In the genomic region with DNA sequence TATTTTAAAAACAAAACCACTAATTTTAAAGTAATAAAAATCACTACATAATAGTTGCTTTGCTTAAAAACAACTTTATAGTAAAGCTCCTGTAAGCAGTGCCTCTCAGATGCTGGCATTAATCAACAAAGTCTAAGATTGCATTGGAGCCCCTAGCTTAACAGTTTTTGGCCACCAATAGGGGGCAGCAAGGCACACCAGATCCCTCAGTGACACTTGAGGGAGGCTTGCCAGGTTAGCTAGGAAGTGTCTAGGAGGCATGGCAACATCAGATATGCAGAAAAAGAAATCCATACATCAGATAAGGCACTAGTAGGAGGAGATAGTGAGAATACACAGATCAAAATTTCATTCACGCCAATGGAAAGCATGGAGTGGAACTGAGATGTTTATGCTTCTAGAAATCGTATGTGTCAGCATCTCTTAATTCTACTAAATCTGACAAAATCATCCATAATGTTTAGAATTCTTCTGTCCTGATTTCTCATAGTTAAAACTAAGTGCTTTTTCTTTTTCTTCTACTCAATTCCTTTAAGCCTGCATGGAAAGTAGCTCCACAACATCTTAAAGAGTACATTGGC, we compare ENCODE assay signal across 8 cellular contexts.
DNase-seq lines count a peak whose midpoint lies in the region; ATAC-seq, FAIRE-seq and TF ChIP-seq lines count a peak whose summit lies in the region.

No MANE protein-coding gene starts in this region.

- ATAC-seq in GM18519 (IDR thresholded peaks at IDR 0.05; ENCODE audit: low FRiP score, unreplicated experiment) (peak; percentile 98), HG03060 (IDR thresholded peaks at IDR 0.05; ENCODE audit: low read depth, unreplicated experiment) (peak; percentile 86)

- dilution Hi-C loops in keratinocyte (cut with MboI; ENCODE audit: extremely low pct_ligation_motif_present, low sequenced_read_pairs) = no loop called here

- H3K4me1 ChIP-seq in keratinocyte (ENCODE audit: control insufficient read depth, extremely low read depth, insufficient read depth, low read length) = no peaks in the 10 kb centered on the region

- H3K9ac ChIP-seq in keratinocyte (ENCODE audit: control insufficient read depth, extremely low read depth, insufficient read depth, low read length) = no peak overlapping the region

- H3K79me2 ChIP-seq in keratinocyte (ENCODE audit: control insufficient read depth, insufficient read depth, low read length) = no peaks in the 10 kb centered on the region

- no peaks in the 10 kb centered on the region for H3K9me3 ChIP-seq in keratinocyte (ENCODE audit: control insufficient read depth, low read depth, low read length)

- FAIRE-seq in keratinocyte (lab: Jason Lieb, UNC) = peak; percentile 61

- no peak overlapping the region for H3K27ac ChIP-seq in keratinocyte (ENCODE audit: control insufficient read depth, insufficient read depth, low read length)

- H3K9me1 ChIP-seq in keratinocyte (ENCODE audit: control insufficient read depth, extremely low read depth, insufficient read depth, low read length) = no peaks in the 10 kb centered on the region

- no peak overlapping the region for H2AFZ ChIP-seq in keratinocyte (ENCODE audit: control insufficient read depth, low read length)

- DNase-seq in AG08395 (ENCODE audit: low spot score) = peak; percentile 72
- DNase-seq in NCI-H2107 treated with DMSO at 0.1 percent for 48 hours (lab: John Stamatoyannopoulos, UW; ENCODE audit: unreplicated experiment) = peak; percentile 46
- peak; percentile 56 for DNase-seq in UCSD-AML1 (lab: John Stamatoyannopoulos, UW; ENCODE audit: unreplicated experiment)
- peak; percentile 38 to 77 for DNase-seq in T47D (ENCODE audit: low read depth in 1 of 2, low spot score in 1 of 2)
- DNase-seq in keratinocyte (ENCODE audit: low read depth, low spot score) = no peak
- DNase-seq in stimulated activated CD4-positive, alpha-beta T cell treated with anti-CD3 and anti-CD28 coated beads, Interleukin-2, amount 100 ng/mL, for 4 hours (ENCODE audit: low read depth) = peak; percentile 43

- H3K4me2 ChIP-seq in keratinocyte (ENCODE audit: control insufficient read depth, extremely low read depth, insufficient read depth, low read depth, low read length) = no peak overlapping the region

- H3K4me3 ChIP-seq in keratinocyte (ENCODE audit: control insufficient read depth in 2 of 3, extremely low read depth in 1 of 3, insufficient read depth in 2 of 3, low read depth in 1 of 3, low read length in 3 of 3) = no peak overlapping the region

- no peaks in the 10 kb centered on the region for H4K20me1 ChIP-seq in keratinocyte (ENCODE audit: control insufficient read depth, extremely low read depth, insufficient read depth, low read length)

- TF ChIP-seq CTCF in keratinocyte (optimal IDR thresholded peaks at IDR 0.05 in 1 of 3, IDR thresholded peaks at IDR 0.05 in 1 of 3, conservative IDR thresholded peaks at IDR 0.05 in 1 of 3; ENCODE audit: extremely low read depth in 1 of 3, insufficient read depth in 2 of 3, low read length in 3 of 3) = peak; percentile 82 to 91 (median 88)

- no peaks in the 10 kb centered on the region for H3K27me3 ChIP-seq in keratinocyte (ENCODE audit: control insufficient read depth, extremely low read depth, insufficient read depth, low read length)

- H3K36me3 ChIP-seq in keratinocyte (ENCODE audit: control insufficient read depth in 2 of 2, extremely low read depth in 1 of 2, insufficient read depth in 2 of 2, low read length in 2 of 2) = no peaks in the 10 kb centered on the region

- in situ Hi-C loops in T47D (cut with HindIII; ENCODE audit: low pct_unique_long_range_greater_than_20kb, low sequenced_read_pairs) = no loop called here
